In genomic region chr5:169953203-169953602, GRCh38 we compare ENCODE assay signal across 7 cellular contexts. TPM values are rescaled to one million over a fixed set of nuclear protein-coding genes. Genes with fewer than 3 reads are reported as not detected.
"Had no signal": no experiment of that assay in that cellular context is flagged by ENCODE, and none has a peak within 500 bp of the region (broad histone marks: within the 10 kb centered on the region; RNA-seq: fewer than 3 reads in every experiment).

No MANE protein-coding gene starts in this region.

RNA-seq across cellular contexts. Expression of gene INSYN2B, which starts 27.1 kb away (rescaled TPM):
- total RNA-seq: activated B cell treated with CpG ODN at 0.5 μM for 24 hours; activated CD8-positive, alpha-beta T cell treated with anti-CD3 and anti-CD28 coated beads for 36 hours; activated T-cell treated with anti-CD3 and anti-CD28 coated beads, Interleukin-2, amount 50 U/mL, for 4 hours; body of pancreas; natural killer cell; T-helper 1 cell treated with Interleukin-12 subunit alpha and Interleukin-12 subunit beta and Interleukin-4 antibody, amounts not matched to agents 30 ng/mL and 1 ng/mL, for 36 hours had no signal
- polyA plus RNA-seq: thymus had no signal
